ENCODE assay signal across 4 cellular contexts in the genomic region with DNA sequence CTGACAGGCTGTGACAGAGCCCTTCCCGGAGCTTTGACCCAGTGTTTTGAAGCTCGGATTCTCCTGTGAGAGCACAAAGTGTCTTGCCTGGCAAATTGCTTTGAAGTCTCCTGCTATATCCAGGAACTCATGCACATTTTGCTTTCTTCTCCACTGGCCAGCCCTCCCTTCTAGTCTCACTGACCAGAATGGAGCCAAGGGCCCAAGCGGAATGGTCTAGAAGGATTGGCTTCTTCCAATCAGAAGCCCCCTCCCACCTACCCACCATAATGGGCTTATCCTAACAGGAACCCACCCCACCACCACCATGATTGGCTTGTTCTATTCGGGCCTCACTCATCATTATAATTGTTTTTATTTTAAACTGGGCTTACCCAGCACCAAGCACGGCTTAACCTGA.
"Had no signal": no experiment of that assay in that cellular context is flagged by ENCODE, and none has a peak within 500 bp of the region (broad histone marks: within the 10 kb centered on the region; RNA-seq: fewer than 3 reads in every experiment).

No MANE protein-coding gene starts in this region.

- H2AFZ ChIP-seq: GM23338 had no signal

- H3K4me2 ChIP-seq: GM23338 had no signal

- H3K4me3 ChIP-seq: GM23338 had no signal

- H3K27ac ChIP-seq: HL-60 had no signal

- DNase-seq: H9, HCEC 1CT had no signal
